In genomic region chr17:74446551-74447500, GRCh38 we compare ENCODE assay signal across 9 cellular contexts. TPM values are rescaled to one million over a fixed set of nuclear protein-coding genes. Genes with fewer than 3 reads are reported as not detected.
DNase-seq lines count a peak whose midpoint lies in the region; ATAC-seq and TF ChIP-seq lines count a peak whose summit lies in the region.
"Had no signal": no experiment of that assay in that cellular context is flagged by ENCODE, and none has a peak within 500 bp of the region (broad histone marks: within the 10 kb centered on the region; RNA-seq: fewer than 3 reads in every experiment).

No MANE protein-coding gene starts in this region.

- H3K36me3 ChIP-seq in thyroid gland (no peaks in the 10 kb centered on the region), WERI-Rb-1 (0 out of 2 replicates have a peak, but pooled peaks cover 3% of the 10 kb centered on the region), BE2C (no peaks in the 10 kb centered on the region)

- H3K27ac ChIP-seq in thyroid gland: peak overlapping the region; percentile 65 to 92 (median 89)
- H3K27ac ChIP-seq in WERI-Rb-1: no peak overlapping the region

- H3K27me3 ChIP-seq in thyroid gland (no peaks in the 10 kb centered on the region), WERI-Rb-1 (ENCODE audit: insufficient read depth, low read depth, severe bottlenecking) (no peaks in the 10 kb centered on the region), BE2C (no peaks in the 10 kb centered on the region)

- H3K9me3 Mint-ChIP-seq in activated CD8-positive, alpha-beta T cell treated with anti-CD3 and anti-CD28 coated beads for 36 hours: no peaks in the 10 kb centered on the region
- no peaks in the 10 kb centered on the region for H3K9me3 Mint-ChIP-seq in activated CD8-positive, alpha-beta T cell treated with anti-CD3 and anti-CD28 coated beads, Interleukin-2, amount 10 ng/mL, durations not matched to agents 7 days and 5 days (ENCODE audit: insufficient read depth)

- H3K36me3 Mint-ChIP-seq in activated CD8-positive, alpha-beta T cell treated with anti-CD3 and anti-CD28 coated beads for 36 hours (ENCODE audit: low read depth): no peaks in the 10 kb centered on the region
- no peaks in the 10 kb centered on the region for H3K36me3 Mint-ChIP-seq in activated CD8-positive, alpha-beta T cell treated with anti-CD3 and anti-CD28 coated beads, Interleukin-2, amount 10 ng/mL, durations not matched to agents 7 days and 5 days (ENCODE audit: low read depth)

- H3K4me3 ChIP-seq in thyroid gland (replicated peaks in 1 of 3) (no peak overlapping the region), WERI-Rb-1 (ENCODE audit: low read depth, low read length) (no peak overlapping the region), BE2C (ENCODE audit: low read depth, low read length) (no peak overlapping the region)
- H3K4me3 ChIP-seq: mucosa of descending colon had no signal

- H3K9me3 ChIP-seq in thyroid gland (no peaks in the 10 kb centered on the region), WERI-Rb-1 (ENCODE audit: severe bottlenecking) (no peaks in the 10 kb centered on the region), BE2C (no peaks in the 10 kb centered on the region)
- H3K9me3 ChIP-seq: mucosa of descending colon had no signal

- no peak for TF ChIP-seq CTCF in activated CD8-positive, alpha-beta T cell treated with anti-CD3 and anti-CD28 coated beads for 36 hours (IDR thresholded peaks at IDR 0.05)
- TF ChIP-seq CTCF in thyroid gland (IDR thresholded peaks at IDR 0.05) (no peak), WERI-Rb-1 (IDR thresholded peaks at IDR 0.05; ENCODE audit: low read depth, low read length) (no peak), BE2C (IDR thresholded peaks at IDR 0.05; ENCODE audit: low read depth, low read length) (no peak)

- ATAC-seq in activated CD8-positive, alpha-beta T cell treated with anti-CD3 and anti-CD28 coated beads for 36 hours: peak; percentile 84
- ATAC-seq in activated CD8-positive, alpha-beta T cell treated with anti-CD3 and anti-CD28 coated beads, Interleukin-2, amount 10 ng/mL, durations not matched to agents 7 days and 5 days: no peak
- ATAC-seq in left lobe of liver: peak; percentile 20
- ATAC-seq: mucosa of descending colon had no signal

- H3K4me1 Mint-ChIP-seq in activated CD8-positive, alpha-beta T cell treated with anti-CD3 and anti-CD28 coated beads for 36 hours (ENCODE audit: low read depth): peaks cover 7% of the 10 kb centered on the region
- peaks cover 1% of the 10 kb centered on the region for H3K4me1 Mint-ChIP-seq in activated CD8-positive, alpha-beta T cell treated with anti-CD3 and anti-CD28 coated beads, Interleukin-2, amount 10 ng/mL, durations not matched to agents 7 days and 5 days (ENCODE audit: low read depth)

- peak overlapping the region; percentile 59 for H3K27ac Mint-ChIP-seq in activated CD8-positive, alpha-beta T cell treated with anti-CD3 and anti-CD28 coated beads for 36 hours
- no peak overlapping the region for H3K27ac Mint-ChIP-seq in activated CD8-positive, alpha-beta T cell treated with anti-CD3 and anti-CD28 coated beads, Interleukin-2, amount 10 ng/mL, durations not matched to agents 7 days and 5 days

- intact Hi-C loops in activated CD8-positive, alpha-beta T cell treated with anti-CD3 and anti-CD28 coated beads for 36 hours (cut with micrococcal nuclease): no loop called here
- intact Hi-C loops in thyroid gland (cut with DNase I): no loop called here

- TF ChIP-seq POLR2A in thyroid gland (IDR thresholded peaks at IDR 0.05): no peak

- no peaks in the 10 kb centered on the region for H3K27me3 Mint-ChIP-seq in activated CD8-positive, alpha-beta T cell treated with anti-CD3 and anti-CD28 coated beads for 36 hours
- peaks cover 10% of the 10 kb centered on the region for H3K27me3 Mint-ChIP-seq in activated CD8-positive, alpha-beta T cell treated with anti-CD3 and anti-CD28 coated beads, Interleukin-2, amount 10 ng/mL, durations not matched to agents 7 days and 5 days (ENCODE audit: low read depth)

- peak; percentile 64 for DNase-seq in activated CD8-positive, alpha-beta T cell treated with anti-CD3 and anti-CD28 coated beads for 36 hours
- DNase-seq in activated CD8-positive, alpha-beta T cell treated with anti-CD3 and anti-CD28 coated beads, Interleukin-2, amount 10 ng/mL, durations not matched to agents 7 days and 5 days: no peak
- DNase-seq in activated T-helper 9 cell treated with anti-CD3 and anti-CD28 coated beads, Interleukin-2, amount 50 U/mL, for 16 hours (ENCODE audit: low read depth): peak; percentile 35
- peak; percentile 88 for DNase-seq in left lobe of liver (ENCODE audit: low spot score)
- peak; percentile 68 to 79 for DNase-seq in thyroid gland
- no peak for DNase-seq in WERI-Rb-1
- DNase-seq in iPS-NIHi11 (ENCODE audit: low spot score): no peak
- DNase-seq in BE2C: no peak

- CTCF ChIA-PET in activated CD8-positive, alpha-beta T cell treated with anti-CD3 and anti-CD28 coated beads for 36 hours (lab: Charles Lee): no interaction called here
- CTCF ChIA-PET in activated CD8-positive, alpha-beta T cell treated with anti-CD3 and anti-CD28 coated beads, Interleukin-2, amount 10 ng/mL, durations not matched to agents 7 days and 5 days (lab: Charles Lee): interaction anchor here (1.0 to 3.4 kb wide), 2 partner anchors 78 to 79 kb away, joined by 3 to 12 read pairs; partner anchors contain the start of gene GPR142

- POLR2A ChIA-PET in activated CD8-positive, alpha-beta T cell treated with anti-CD3 and anti-CD28 coated beads for 36 hours (lab: Charles Lee): no interaction called here
- POLR2A ChIA-PET in activated CD8-positive, alpha-beta T cell treated with anti-CD3 and anti-CD28 coated beads, Interleukin-2, amount 10 ng/mL, durations not matched to agents 7 days and 5 days (lab: Charles Lee): no interaction called here

- peak overlapping the region; percentile 17 for H3K4me3 Mint-ChIP-seq in activated CD8-positive, alpha-beta T cell treated with anti-CD3 and anti-CD28 coated beads for 36 hours
- no peak overlapping the region for H3K4me3 Mint-ChIP-seq in activated CD8-positive, alpha-beta T cell treated with anti-CD3 and anti-CD28 coated beads, Interleukin-2, amount 10 ng/mL, durations not matched to agents 7 days and 5 days

- WGBS in thyroid gland, 2 donors: 55 to 62% methylated on average over 4 to 17 of the region's 31 CpGs

- peaks cover 52 to 84% of the 10 kb centered on the region in 2 donors for H3K4me1 ChIP-seq in thyroid gland
- peaks cover 13% of the 10 kb centered on the region for H3K4me1 ChIP-seq in BE2C

RNA-seq across cellular contexts. Expression of gene GPRC5C, which starts 14.9 kb away (rescaled TPM):
- 1 to 10 TPM; 1.2 to 2.0 TPM for total RNA-seq in activated CD8-positive, alpha-beta T cell treated with anti-CD3 and anti-CD28 coated beads for 36 hours
- total RNA-seq in activated CD8-positive, alpha-beta T cell treated with anti-CD3 and anti-CD28 coated beads, Interleukin-2, amount 10 ng/mL, durations not matched to agents 7 days and 5 days: under 1 TPM in 1 of 2 experiments, not detected in 1; 0.32 TPM
- total RNA-seq in left lobe of liver (243 TPM), thyroid gland (100 to 1,000 TPM in 3 of 4 donors, 10 to 100 TPM in 1; 73.2 to 194 (median 163) TPM)
- polyA plus RNA-seq in BE2C (2012; ENCODE audit: insufficient read depth, insufficient read length, low read depth): 17.4 TPM

RNA-seq across cellular contexts. Expression of gene CD300A, which starts 19.6 kb away (rescaled TPM):
- total RNA-seq in activated CD8-positive, alpha-beta T cell treated with anti-CD3 and anti-CD28 coated beads for 36 hours: 1 to 10 TPM; 2.2 to 2.4 TPM
- total RNA-seq in activated CD8-positive, alpha-beta T cell treated with anti-CD3 and anti-CD28 coated beads, Interleukin-2, amount 10 ng/mL, durations not matched to agents 7 days and 5 days: 1 to 10 TPM; 2.1 to 2.8 TPM
- total RNA-seq in left lobe of liver (3.8 TPM), thyroid gland (1 to 10 TPM in 2 of 4 donors, under 1 TPM in 2; 0.78 to 5.8 (median 2.1) TPM)
- polyA plus RNA-seq in BE2C (2012; ENCODE audit: insufficient read depth, insufficient read length, low read depth): not detected

Comparison
In these comparisons a context has a peak if more than half of its experiments do, and no peak if none do; other contexts are left out.
1. DNase-seq: peak in activated CD8-positive, alpha-beta T cell treated with anti-CD3 and anti-CD28 coated beads for 36 hours (single experiment), activated T-helper 9 cell treated with anti-CD3 and anti-CD28 coated beads, Interleukin-2, amount 50 U/mL, for 16 hours (single experiment), left lobe of liver (single experiment) and thyroid gland (2 of 2); none in activated CD8-positive, alpha-beta T cell treated with anti-CD3 and anti-CD28 coated beads, Interleukin-2, amount 10 ng/mL, durations not matched to agents 7 days and 5 days (single experiment), WERI-Rb-1 (single experiment), iPS-NIHi11 (single experiment) and BE2C (single experiment).
2. RNA of gene GPRC5C, which starts 14.9 kb away (total RNA-seq): 243 TPM in left lobe of liver (single experiment) and 73.2 to 194 TPM in thyroid gland; 1.2 to 2.0 TPM in activated CD8-positive, alpha-beta T cell treated with anti-CD3 and anti-CD28 coated beads for 36 hours and 0.32 TPM in activated CD8-positive, alpha-beta T cell treated with anti-CD3 and anti-CD28 coated beads, Interleukin-2, amount 10 ng/mL, durations not matched to agents 7 days and 5 days; every median in the first group is over 10 times any median in the second.